1 cellular context compared by ENCODE assay signal in the genomic region with DNA sequence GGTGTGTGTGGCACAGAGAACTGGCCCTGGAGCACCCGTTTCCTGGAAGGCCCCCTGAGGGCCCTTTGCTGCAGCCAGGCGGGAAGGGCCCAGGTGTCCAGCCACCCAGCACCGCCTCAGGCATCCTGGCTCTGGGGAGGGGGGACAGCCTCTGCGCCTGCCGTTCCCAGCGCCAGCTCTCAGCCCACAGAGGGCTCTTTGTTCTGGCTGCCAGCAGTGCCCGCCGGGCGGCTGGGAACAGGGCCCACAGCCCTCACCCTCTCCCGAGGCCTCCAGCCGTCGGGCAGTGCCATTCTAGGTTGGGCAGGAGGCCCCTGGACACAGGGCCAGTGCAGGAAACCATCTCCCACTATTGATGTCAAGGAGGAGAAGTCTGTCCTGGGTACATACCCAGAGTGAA.
TF ChIP-seq lines count a peak whose summit lies in the region.

No MANE protein-coding gene starts in this region.

TF ChIP-seq in H1, 55 proteins besides CTCF, POLR2A, EP300 and RAD21 (continued from another document):
- TF ChIP-seq, protein P1, sequence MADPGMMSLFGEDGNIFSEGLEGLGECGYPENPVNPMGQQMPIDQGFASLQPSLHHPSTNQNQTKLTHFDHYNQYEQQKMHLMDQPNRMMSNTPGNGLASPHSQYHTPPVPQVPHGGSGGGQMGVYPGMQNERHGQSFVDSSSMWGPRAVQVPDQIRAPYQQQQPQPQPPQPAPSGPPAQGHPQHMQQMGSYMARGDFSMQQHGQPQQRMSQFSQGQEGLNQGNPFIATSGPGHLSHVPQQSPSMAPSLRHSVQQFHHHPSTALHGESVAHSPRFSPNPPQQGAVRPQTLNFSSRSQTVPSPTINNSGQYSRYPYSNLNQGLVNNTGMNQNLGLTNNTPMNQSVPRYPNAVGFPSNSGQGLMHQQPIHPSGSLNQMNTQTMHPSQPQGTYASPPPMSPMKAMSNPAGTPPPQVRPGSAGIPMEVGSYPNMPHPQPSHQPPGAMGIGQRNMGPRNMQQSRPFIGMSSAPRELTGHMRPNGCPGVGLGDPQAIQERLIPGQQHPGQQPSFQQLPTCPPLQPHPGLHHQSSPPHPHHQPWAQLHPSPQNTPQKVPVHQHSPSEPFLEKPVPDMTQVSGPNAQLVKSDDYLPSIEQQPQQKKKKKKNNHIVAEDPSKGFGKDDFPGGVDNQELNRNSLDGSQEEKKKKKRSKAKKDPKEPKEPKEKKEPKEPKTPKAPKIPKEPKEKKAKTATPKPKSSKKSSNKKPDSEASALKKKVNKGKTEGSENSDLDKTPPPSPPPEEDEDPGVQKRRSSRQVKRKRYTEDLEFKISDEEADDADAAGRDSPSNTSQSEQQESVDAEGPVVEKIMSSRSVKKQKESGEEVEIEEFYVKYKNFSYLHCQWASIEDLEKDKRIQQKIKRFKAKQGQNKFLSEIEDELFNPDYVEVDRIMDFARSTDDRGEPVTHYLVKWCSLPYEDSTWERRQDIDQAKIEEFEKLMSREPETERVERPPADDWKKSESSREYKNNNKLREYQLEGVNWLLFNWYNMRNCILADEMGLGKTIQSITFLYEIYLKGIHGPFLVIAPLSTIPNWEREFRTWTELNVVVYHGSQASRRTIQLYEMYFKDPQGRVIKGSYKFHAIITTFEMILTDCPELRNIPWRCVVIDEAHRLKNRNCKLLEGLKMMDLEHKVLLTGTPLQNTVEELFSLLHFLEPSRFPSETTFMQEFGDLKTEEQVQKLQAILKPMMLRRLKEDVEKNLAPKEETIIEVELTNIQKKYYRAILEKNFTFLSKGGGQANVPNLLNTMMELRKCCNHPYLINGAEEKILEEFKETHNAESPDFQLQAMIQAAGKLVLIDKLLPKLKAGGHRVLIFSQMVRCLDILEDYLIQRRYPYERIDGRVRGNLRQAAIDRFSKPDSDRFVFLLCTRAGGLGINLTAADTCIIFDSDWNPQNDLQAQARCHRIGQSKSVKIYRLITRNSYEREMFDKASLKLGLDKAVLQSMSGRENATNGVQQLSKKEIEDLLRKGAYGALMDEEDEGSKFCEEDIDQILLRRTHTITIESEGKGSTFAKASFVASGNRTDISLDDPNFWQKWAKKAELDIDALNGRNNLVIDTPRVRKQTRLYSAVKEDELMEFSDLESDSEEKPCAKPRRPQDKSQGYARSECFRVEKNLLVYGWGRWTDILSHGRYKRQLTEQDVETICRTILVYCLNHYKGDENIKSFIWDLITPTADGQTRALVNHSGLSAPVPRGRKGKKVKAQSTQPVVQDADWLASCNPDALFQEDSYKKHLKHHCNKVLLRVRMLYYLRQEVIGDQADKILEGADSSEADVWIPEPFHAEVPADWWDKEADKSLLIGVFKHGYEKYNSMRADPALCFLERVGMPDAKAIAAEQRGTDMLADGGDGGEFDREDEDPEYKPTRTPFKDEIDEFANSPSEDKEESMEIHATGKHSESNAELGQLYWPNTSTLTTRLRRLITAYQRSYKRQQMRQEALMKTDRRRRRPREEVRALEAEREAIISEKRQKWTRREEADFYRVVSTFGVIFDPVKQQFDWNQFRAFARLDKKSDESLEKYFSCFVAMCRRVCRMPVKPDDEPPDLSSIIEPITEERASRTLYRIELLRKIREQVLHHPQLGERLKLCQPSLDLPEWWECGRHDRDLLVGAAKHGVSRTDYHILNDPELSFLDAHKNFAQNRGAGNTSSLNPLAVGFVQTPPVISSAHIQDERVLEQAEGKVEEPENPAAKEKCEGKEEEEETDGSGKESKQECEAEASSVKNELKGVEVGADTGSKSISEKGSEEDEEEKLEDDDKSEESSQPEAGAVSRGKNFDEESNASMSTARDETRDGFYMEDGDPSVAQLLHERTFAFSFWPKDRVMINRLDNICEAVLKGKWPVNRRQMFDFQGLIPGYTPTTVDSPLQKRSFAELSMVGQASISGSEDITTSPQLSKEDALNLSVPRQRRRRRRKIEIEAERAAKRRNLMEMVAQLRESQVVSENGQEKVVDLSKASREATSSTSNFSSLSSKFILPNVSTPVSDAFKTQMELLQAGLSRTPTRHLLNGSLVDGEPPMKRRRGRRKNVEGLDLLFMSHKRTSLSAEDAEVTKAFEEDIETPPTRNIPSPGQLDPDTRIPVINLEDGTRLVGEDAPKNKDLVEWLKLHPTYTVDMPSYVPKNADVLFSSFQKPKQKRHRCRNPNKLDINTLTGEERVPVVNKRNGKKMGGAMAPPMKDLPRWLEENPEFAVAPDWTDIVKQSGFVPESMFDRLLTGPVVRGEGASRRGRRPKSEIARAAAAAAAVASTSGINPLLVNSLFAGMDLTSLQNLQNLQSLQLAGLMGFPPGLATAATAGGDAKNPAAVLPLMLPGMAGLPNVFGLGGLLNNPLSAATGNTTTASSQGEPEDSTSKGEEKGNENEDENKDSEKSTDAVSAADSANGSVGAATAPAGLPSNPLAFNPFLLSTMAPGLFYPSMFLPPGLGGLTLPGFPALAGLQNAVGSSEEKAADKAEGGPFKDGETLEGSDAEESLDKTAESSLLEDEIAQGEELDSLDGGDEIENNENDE (IDR thresholded peaks at IDR 0.05; ENCODE audit: insufficient replicate concordance, low read length) = no peak
TF ChIP-seq in H1: peak in this region for 0.
